In genomic region chr19:932647-933552, GRCh38 we compare ENCODE assay signal across 8 cellular contexts. TPM values are rescaled to one million over a fixed set of nuclear protein-coding genes. Genes with fewer than 3 reads are reported as not detected.
DNase-seq lines count a peak whose midpoint lies in the region; ATAC-seq and TF ChIP-seq lines count a peak whose summit lies in the region.

No MANE protein-coding gene starts in this region.

- peak overlapping the region; percentile 30 for H3K27ac ChIP-seq in psoas muscle

- no peaks in the 10 kb centered on the region for H3K27me3 Mint-ChIP-seq in activated T-helper 2 cell treated with anti-CD3 and anti-CD28 coated beads, Interferon-gamma antibody, Interleukin-2, Interleukin-4, amounts not matched to agents 10 μg/mL and 5 μg/mL and 100 μg/mL, durations not matched to agents 14 hours and 24 hours and 36 hours (ENCODE audit: low read depth)

- no peaks in the 10 kb centered on the region for H3K27me3 ChIP-seq in psoas muscle (ENCODE audit: insufficient read depth in 3 of 3, low read length in 2 of 3)

- TF ChIP-seq CTCF in HFF-Myc (IDR thresholded peaks at IDR 0.05; ENCODE audit: low read depth, low read length, missing control alignments) (no peak), foreskin fibroblast (IDR thresholded peaks at IDR 0.05; ENCODE audit: low read depth, low read length) (no peak), psoas muscle (IDR thresholded peaks at IDR 0.05) (no peak)

- H3K9me3 ChIP-seq in psoas muscle, result no peaks in the 10 kb centered on the region

- H3K36me3 ChIP-seq in psoas muscle (ENCODE audit: insufficient read depth in 1 of 2, low read depth in 1 of 2), result no peaks in the 10 kb centered on the region

- intact Hi-C loops in activated T-helper 2 cell treated with anti-CD3 and anti-CD28 coated beads, Interferon-gamma antibody, Interleukin-2, Interleukin-4, amounts not matched to agents 10 μg/mL and 5 μg/mL and 100 μg/mL, durations not matched to agents 14 hours and 24 hours and 36 hours (cut with micrococcal nuclease), result no loop called here
- intact Hi-C loops in psoas muscle (cut with DNase I), result no loop called here

- peaks cover 23% of the 10 kb centered on the region for H3K36me3 Mint-ChIP-seq in activated T-helper 2 cell treated with anti-CD3 and anti-CD28 coated beads, Interferon-gamma antibody, Interleukin-2, Interleukin-4, amounts not matched to agents 10 μg/mL and 5 μg/mL and 100 μg/mL, durations not matched to agents 14 hours and 24 hours and 36 hours (ENCODE audit: low read depth)

- H3K4me1 Mint-ChIP-seq in activated T-helper 2 cell treated with anti-CD3 and anti-CD28 coated beads, Interferon-gamma antibody, Interleukin-2, Interleukin-4, amounts not matched to agents 10 μg/mL and 5 μg/mL and 100 μg/mL, durations not matched to agents 14 hours and 24 hours and 36 hours (ENCODE audit: low read depth), result peaks cover 5% of the 10 kb centered on the region

- 28 to 34% (median 33%) methylated on average over 42 to 54 of the region's 54 CpGs for WGBS in psoas muscle, 3 donors

- peak overlapping the region; percentile 51 for H3K4me3 Mint-ChIP-seq in activated T-helper 2 cell treated with anti-CD3 and anti-CD28 coated beads, Interferon-gamma antibody, Interleukin-2, Interleukin-4, amounts not matched to agents 10 μg/mL and 5 μg/mL and 100 μg/mL, durations not matched to agents 14 hours and 24 hours and 36 hours (ENCODE audit: low read depth)

- H3K9me3 Mint-ChIP-seq in activated T-helper 2 cell treated with anti-CD3 and anti-CD28 coated beads, Interferon-gamma antibody, Interleukin-2, Interleukin-4, amounts not matched to agents 10 μg/mL and 5 μg/mL and 100 μg/mL, durations not matched to agents 14 hours and 24 hours and 36 hours, result no peaks in the 10 kb centered on the region

- H3K27ac Mint-ChIP-seq in activated T-helper 2 cell treated with anti-CD3 and anti-CD28 coated beads, Interferon-gamma antibody, Interleukin-2, Interleukin-4, amounts not matched to agents 10 μg/mL and 5 μg/mL and 100 μg/mL, durations not matched to agents 14 hours and 24 hours and 36 hours, result no peak overlapping the region

- peaks cover 27% of the 10 kb centered on the region for H3K4me1 ChIP-seq in psoas muscle

- DNase-seq in AG08395 (ENCODE audit: low spot score) (peak; percentile 94), HFF-Myc (ENCODE audit: extremely low read depth, low read depth) (peak; percentile 92), foreskin fibroblast (peak; percentile 97 to 99), psoas muscle (peak; percentile 83 to 86), NCI-H748 (lab: John Stamatoyannopoulos, UW; ENCODE audit: unreplicated experiment) (no peak)
- no peak for DNase-seq in activated T-helper 2 cell treated with anti-CD3 and anti-CD28 coated beads, Interferon-gamma antibody, Interleukin-2, Interleukin-4, amounts not matched to agents 10 μg/mL and 5 μg/mL and 100 μg/mL, durations not matched to agents 14 hours and 24 hours and 36 hours (ENCODE audit: low spot score)

- peak overlapping the region; percentile 38 for H3K4me3 ChIP-seq in HFF-Myc (replicated peaks; ENCODE audit: low read depth, low read length)
- peak overlapping the region; percentile 20 to 26 for H3K4me3 ChIP-seq in foreskin fibroblast (ENCODE audit: low read depth in 1 of 2, low read length in 2 of 2)
- peak overlapping the region; percentile 18 for H3K4me3 ChIP-seq in psoas muscle

- ATAC-seq in psoas muscle (peak in 3 of 4 donors; percentile 30 to 48 (median 35)), HG02852 (IDR thresholded peaks at IDR 0.05; ENCODE audit: unreplicated experiment) (no peak), HG02938 (IDR thresholded peaks at IDR 0.05; ENCODE audit: unreplicated experiment) (no peak)

RNA-seq across cellular contexts. Expression of gene ARID3A, which starts 7.1 kb away (rescaled TPM):
- total RNA-seq in activated T-helper 2 cell treated with anti-CD3 and anti-CD28 coated beads, Interferon-gamma antibody, Interleukin-2, Interleukin-4, amounts not matched to agents 10 μg/mL and 5 μg/mL and 100 μg/mL, durations not matched to agents 14 hours and 24 hours and 36 hours, result 42.0 and 42.6 TPM in 2 replicates
- total RNA-seq in psoas muscle, result 1 to 10 TPM; 4.2 to 6.7 (median 4.9) TPM
- 1 to 10 TPM; 2.3 to 4.2 (median 3.2) TPM for polyA plus RNA-seq in psoas muscle

RNA-seq across cellular contexts. Expression of gene KISS1R, which starts 15.8 kb away (rescaled TPM):
- 7.1 and 8.0 TPM in 2 replicates for total RNA-seq in activated T-helper 2 cell treated with anti-CD3 and anti-CD28 coated beads, Interferon-gamma antibody, Interleukin-2, Interleukin-4, amounts not matched to agents 10 μg/mL and 5 μg/mL and 100 μg/mL, durations not matched to agents 14 hours and 24 hours and 36 hours
- total RNA-seq in psoas muscle, result not detected
- polyA plus RNA-seq in psoas muscle, result under 1 TPM in 1 of 3 donors, not detected in 2; 0.16 TPM

RNA-seq across cellular contexts. Expression of gene R3HDM4, which starts 19.9 kb away (rescaled TPM):
- 77.1 and 83.3 TPM in 2 replicates for total RNA-seq in activated T-helper 2 cell treated with anti-CD3 and anti-CD28 coated beads, Interferon-gamma antibody, Interleukin-2, Interleukin-4, amounts not matched to agents 10 μg/mL and 5 μg/mL and 100 μg/mL, durations not matched to agents 14 hours and 24 hours and 36 hours
- total RNA-seq in psoas muscle, result 10 to 100 TPM; 17.8 to 56.8 (median 50.6) TPM
- polyA plus RNA-seq in psoas muscle, result 10 to 100 TPM; 37.4 to 92.0 (median 60.8) TPM

RNA-seq across cellular contexts. Expression of gene RNU6-9, which starts 39.6 kb away (rescaled TPM):
- not detected in 2 replicates for total RNA-seq in activated T-helper 2 cell treated with anti-CD3 and anti-CD28 coated beads, Interferon-gamma antibody, Interleukin-2, Interleukin-4, amounts not matched to agents 10 μg/mL and 5 μg/mL and 100 μg/mL, durations not matched to agents 14 hours and 24 hours and 36 hours
- not detected for total RNA-seq in psoas muscle
- polyA plus RNA-seq in psoas muscle, result not detected

RNA-seq across cellular contexts. Expression of gene MED16, which starts 39.9 kb away (rescaled TPM):
- total RNA-seq in activated T-helper 2 cell treated with anti-CD3 and anti-CD28 coated beads, Interferon-gamma antibody, Interleukin-2, Interleukin-4, amounts not matched to agents 10 μg/mL and 5 μg/mL and 100 μg/mL, durations not matched to agents 14 hours and 24 hours and 36 hours, result 55.7 and 64.1 TPM in 2 replicates
- total RNA-seq in psoas muscle, result 10 to 100 TPM; 47.0 to 66.5 (median 56.7) TPM
- polyA plus RNA-seq in psoas muscle, result 10 to 100 TPM; 30.7 to 55.8 (median 51.3) TPM

Comparison
In these comparisons a context has a peak if more than half of its experiments do, and no peak if none do; other contexts are left out.
1. DNase-seq: peak in AG08395 (single experiment), HFF-Myc (single experiment), foreskin fibroblast (2 of 2) and psoas muscle (2 of 2); none in activated T-helper 2 cell treated with anti-CD3 and anti-CD28 coated beads, Interferon-gamma antibody, Interleukin-2, Interleukin-4, amounts not matched to agents 10 μg/mL and 5 μg/mL and 100 μg/mL, durations not matched to agents 14 hours and 24 hours and 36 hours (single experiment) and NCI-H748 (single experiment).
2. ATAC-seq: peak in psoas muscle (3 of 4); none in HG02852 (single experiment) and HG02938 (single experiment).
3. Peak in every context shown above with its lines, with median percentiles within 50 percentile points of each other: H3K4me3 ChIP-seq.